In genomic region chr5:179336126-179336870, GRCh38 we compare ENCODE assay signal across 3 cellular contexts.
A peak's percentile ranks its signal among the peaks of the same experiment; 100 is the strongest.
TF ChIP-seq lines count a peak whose summit lies in the region.

No MANE protein-coding gene starts in this region.

TF ChIP-seq in HEK293, 187 proteins besides CTCF, POLR2A, EP300 and RAD21:
- TF ChIP-seq GLI2 (tag by site-specific recombination; IDR thresholded peaks at IDR 0.05; ENCODE audit: borderline replicate concordance, low read depth) (no peak), BCL11A (tag by site-specific recombination; IDR thresholded peaks at IDR 0.05; ENCODE audit: low read depth) (no peak), MYNN (tag by site-specific recombination; IDR thresholded peaks at IDR 0.05; ENCODE audit: borderline replicate concordance) (no peak), ZNF692 (tag by site-specific recombination; IDR thresholded peaks at IDR 0.05) (0 out of 2 replicates have a peak, but pooled peaks have one; percentile 34), ZFP69B (tag by site-specific recombination; IDR thresholded peaks at IDR 0.05) (peak; percentile 48; the same call in 1 of the 2 replicates)

TF ChIP-seq in H1, 55 proteins besides CTCF, POLR2A, EP300 and RAD21:
- TF ChIP-seq KDM4A (IDR thresholded peaks at IDR 0.05; ENCODE audit: low read depth, low read length, severe bottlenecking) (no peak), USF2 (IDR thresholded peaks at IDR 0.05; ENCODE audit: low read length) (peak; percentile 69)

TF ChIP-seq in HepG2, 621 proteins besides CTCF, POLR2A, EP300 and RAD21:
- TF ChIP-seq ZNF251 (CRISPR knock-in tag; IDR thresholded peaks at IDR 0.05), result no peak
- 0 out of 2 replicates have a peak, but pooled peaks have one; percentile 20 for TF ChIP-seq USF2 (IDR thresholded peaks at IDR 0.05; ENCODE audit: low read depth, low read length)
- TF ChIP-seq USF2 (CRISPR knock-in tag; IDR thresholded peaks at IDR 0.05; ENCODE audit: borderline replicate concordance), result no peak; the same call in 1 of the 2 replicates
TF ChIP-seq in HepG2: peak in this region for 1.
